5 cellular contexts compared by ENCODE assay signal in the genomic region with DNA sequence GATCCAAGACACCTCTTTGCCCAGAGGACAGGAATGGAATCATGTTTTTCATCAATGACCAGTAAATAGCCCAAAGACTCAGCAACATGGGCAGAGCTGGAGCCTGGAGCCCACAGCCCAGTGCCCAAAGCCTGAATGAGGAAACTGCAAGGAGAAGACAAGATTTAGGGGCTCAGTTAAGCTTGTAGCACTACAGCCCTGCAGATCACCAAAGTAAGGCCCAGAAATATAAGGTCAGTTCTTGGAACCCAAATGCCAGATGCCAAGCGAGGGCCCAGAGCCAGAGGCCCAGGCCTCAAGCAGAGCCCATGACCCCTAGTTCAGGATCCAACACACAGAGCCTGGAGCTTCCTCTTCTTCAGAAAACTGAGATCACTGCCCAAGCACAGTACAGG. TPM values are rescaled to one million over a fixed set of nuclear protein-coding genes. Genes with fewer than 3 reads are reported as not detected.
"Had no signal": no experiment of that assay in that cellular context is flagged by ENCODE, and none has a peak within 500 bp of the region (broad histone marks: within the 10 kb centered on the region; RNA-seq: fewer than 3 reads in every experiment).

No MANE protein-coding gene starts in this region.

- H3K27ac ChIP-seq: HL-60 had no signal

- H3K4me3 ChIP-seq: K562 had no signal

RNA-seq across cellular contexts. Expression of a gene that starts 32.4 kb away (rescaled TPM):
- total RNA-seq: HT-29, HT1080, IMR-90, K562 had no signal
